8 cellular contexts compared by ENCODE assay signal in the genomic region with DNA sequence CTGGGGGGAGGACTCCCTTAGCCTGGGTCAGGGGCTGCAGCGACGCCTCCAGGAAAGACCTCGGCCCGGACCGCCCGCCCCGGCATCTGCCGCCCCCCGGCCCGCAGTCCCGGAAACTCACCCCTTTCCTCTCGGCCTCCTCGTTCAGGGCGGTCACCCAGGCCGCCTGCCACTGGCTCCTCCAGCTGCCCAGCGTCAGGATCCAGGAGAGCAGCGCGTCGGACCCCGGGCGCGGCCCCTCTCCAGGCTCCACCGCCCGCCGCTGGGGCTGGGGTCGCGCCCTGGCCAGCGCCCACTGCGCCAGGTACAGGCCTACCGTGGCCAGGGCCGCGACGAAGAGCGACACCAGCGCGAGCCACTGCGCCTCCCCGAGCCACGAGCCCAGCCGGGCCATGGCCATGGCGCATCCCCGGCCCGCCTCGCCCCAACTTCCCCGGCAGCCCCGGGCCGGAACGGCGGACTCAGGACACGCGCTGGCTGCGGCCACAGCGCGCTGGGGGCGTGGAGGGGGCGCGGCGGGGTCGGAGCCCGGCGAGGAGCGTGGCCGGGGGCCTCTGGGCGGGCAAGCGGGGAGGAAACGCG. TPM values are rescaled to one million over a fixed set of nuclear protein-coding genes. Genes with fewer than 3 reads are reported as not detected.
A peak's percentile ranks its signal among the peaks of the same experiment; 100 is the strongest.
DNase-seq lines count a peak whose midpoint lies in the region; ATAC-seq and TF ChIP-seq lines count a peak whose summit lies in the region.

No MANE protein-coding gene starts in this region.

- H3K9me3 Mint-ChIP-seq in CD8-positive, alpha-beta T cell, result no peaks in the 10 kb centered on the region
- no peaks in the 10 kb centered on the region for H3K9me3 Mint-ChIP-seq in activated B cell treated with CpG ODN at 0.5 μM for 24 hours
- H3K9me3 Mint-ChIP-seq in T-helper 2 cell treated with Interferon-gamma antibody and Interleukin-4, amounts not matched to agents 5 μg/mL and 100 μg/mL, for 36 hours, result no peaks in the 10 kb centered on the region

- H3K27ac ChIP-seq in CD8-positive, alpha-beta T cell (ENCODE audit: low read depth, low read length), result no peak overlapping the region
- peak overlapping the region; percentile 84 for H3K27ac ChIP-seq in left ventricle myocardium inferior (replicated peaks)
- peak overlapping the region; percentile 48 to 87 (median 76) for H3K27ac ChIP-seq in sigmoid colon

- CTCF ChIA-PET in CD8-positive, alpha-beta T cell (lab: Charles Lee), result interaction anchor here (1.2 kb wide), 1 partner anchor 155 kb away, joined by 4 read pairs; no protein-coding TSS in a partner anchor
- CTCF ChIA-PET in activated B cell treated with CpG ODN at 0.5 μM for 24 hours (lab: Charles Lee), result interaction anchor here (1.0 kb wide), 1 partner anchor 155 kb away, joined by 3 read pairs; no protein-coding TSS in a partner anchor

- H3K36me3 Mint-ChIP-seq in CD8-positive, alpha-beta T cell, result no peaks in the 10 kb centered on the region
- H3K36me3 Mint-ChIP-seq in activated B cell treated with CpG ODN at 0.5 μM for 24 hours (ENCODE audit: low read depth), result no peaks in the 10 kb centered on the region
- H3K36me3 Mint-ChIP-seq in T-helper 2 cell treated with Interferon-gamma antibody and Interleukin-4, amounts not matched to agents 5 μg/mL and 100 μg/mL, for 36 hours (ENCODE audit: low read depth), result no peaks in the 10 kb centered on the region

- POLR2A ChIA-PET in CD8-positive, alpha-beta T cell (lab: Charles Lee), result no interaction called here
- POLR2A ChIA-PET in activated B cell treated with CpG ODN at 0.5 μM for 24 hours (lab: Charles Lee), result interaction anchor here (0.8 kb wide), 1 partner anchor 10 kb away, joined by 3 read pairs; no protein-coding TSS in a partner anchor

- TF ChIP-seq POLR2A in sigmoid colon (IDR thresholded peaks at IDR 0.05), result no peak

- H3K9me3 ChIP-seq in CD8-positive, alpha-beta T cell (ENCODE audit: low read length), result no peaks in the 10 kb centered on the region
- no peaks in the 10 kb centered on the region for H3K9me3 ChIP-seq in left ventricle myocardium inferior (replicated peaks)
- H3K9me3 ChIP-seq in sigmoid colon, result no peaks in the 10 kb centered on the region

- intact Hi-C loops in CD8-positive, alpha-beta T cell (cut with DNase I, micrococcal nuclease), result no loop called here
- intact Hi-C loops in activated B cell treated with CpG ODN at 0.5 μM for 24 hours (cut with micrococcal nuclease), result loop anchor here (2.0 to 10.0 kb wide), 2 partner anchors 29 to 51 kb away; no protein-coding TSS in a partner anchor
- intact Hi-C loops in left ventricle myocardium inferior (cut with micrococcal nuclease), result no loop called here
- intact Hi-C loops in sigmoid colon (cut with DNase I), result loop anchor here (2.0 kb wide), 2 partner anchors 23 to 75 kb away; partner anchors contain the start of gene PRDM15

- H3K27me3 Mint-ChIP-seq in CD8-positive, alpha-beta T cell (ENCODE audit: low read depth), result peaks cover 24% of the 10 kb centered on the region
- peaks cover 17% of the 10 kb centered on the region for H3K27me3 Mint-ChIP-seq in activated B cell treated with CpG ODN at 0.5 μM for 24 hours
- peaks cover 21% of the 10 kb centered on the region for H3K27me3 Mint-ChIP-seq in T-helper 2 cell treated with Interferon-gamma antibody and Interleukin-4, amounts not matched to agents 5 μg/mL and 100 μg/mL, for 36 hours (ENCODE audit: low read depth)

- peaks cover 14% of the 10 kb centered on the region for H3K4me1 Mint-ChIP-seq in CD8-positive, alpha-beta T cell (ENCODE audit: low read depth)
- H3K4me1 Mint-ChIP-seq in activated B cell treated with CpG ODN at 0.5 μM for 24 hours, result peaks cover 21% of the 10 kb centered on the region
- H3K4me1 Mint-ChIP-seq in T-helper 2 cell treated with Interferon-gamma antibody and Interleukin-4, amounts not matched to agents 5 μg/mL and 100 μg/mL, for 36 hours (ENCODE audit: low read depth), result peaks cover 8% of the 10 kb centered on the region

- peak overlapping the region; percentile 27 for H3K4me3 ChIP-seq in CD8-positive, alpha-beta T cell (ENCODE audit: low read depth, low read length)
- H3K4me3 ChIP-seq in left ventricle myocardium inferior (peak overlapping the region; percentile 84), sigmoid colon (peak overlapping the region; percentile 54 to 96 (median 84))

- H3K27ac Mint-ChIP-seq in CD8-positive, alpha-beta T cell, result no peak overlapping the region
- no peak overlapping the region for H3K27ac Mint-ChIP-seq in activated B cell treated with CpG ODN at 0.5 μM for 24 hours
- H3K27ac Mint-ChIP-seq in T-helper 2 cell treated with Interferon-gamma antibody and Interleukin-4, amounts not matched to agents 5 μg/mL and 100 μg/mL, for 36 hours, result no peak overlapping the region

- H3K4me3 Mint-ChIP-seq in CD8-positive, alpha-beta T cell, result peak overlapping the region; percentile 67
- H3K4me3 Mint-ChIP-seq in activated B cell treated with CpG ODN at 0.5 μM for 24 hours, result peak overlapping the region; percentile 44
- no peak overlapping the region for H3K4me3 Mint-ChIP-seq in T-helper 2 cell treated with Interferon-gamma antibody and Interleukin-4, amounts not matched to agents 5 μg/mL and 100 μg/mL, for 36 hours

- DNase-seq in CD8-positive, alpha-beta T cell, result no peak
- DNase-seq in activated B cell treated with CpG ODN at 0.5 μM for 24 hours, result no peak
- DNase-seq in left ventricle myocardium inferior, result peak; percentile 36
- DNase-seq in sigmoid colon, result no peak
- no peak for DNase-seq in T-helper 2 cell treated with Interferon-gamma antibody and Interleukin-4, amounts not matched to agents 5 μg/mL and 100 μg/mL, for 36 hours (ENCODE audit: low spot score)
- no peak for DNase-seq in NCI-H1436 (lab: John Stamatoyannopoulos, UW)
- no peak for DNase-seq in SKM-1 treated with dmso at 0.1 percent for 144 hours (lab: John Stamatoyannopoulos, UW; ENCODE audit: unreplicated experiment)

- ATAC-seq in CD8-positive, alpha-beta T cell, result no peak
- ATAC-seq in GM21619 (IDR thresholded peaks at IDR 0.05; ENCODE audit: unreplicated experiment) (peak; percentile 22), activated B cell treated with CpG ODN at 0.5 μM for 24 hours (ENCODE audit: low read depth) (peak; percentile 15)

- peaks cover 8% of the 10 kb centered on the region for H3K4me1 ChIP-seq in CD8-positive, alpha-beta T cell (ENCODE audit: insufficient read depth, low read length)
- H3K4me1 ChIP-seq in left ventricle myocardium inferior (peaks cover 61% of the 10 kb centered on the region), sigmoid colon (peaks cover 0 to 61% (median 44%) of the 10 kb centered on the region in 4 donors)

- TF ChIP-seq EP300 in sigmoid colon (IDR thresholded peaks at IDR 0.05), result no peak

- WGBS in sigmoid colon, 2 donors, result 1% methylated on average over 67 of the region's 67 CpGs

- no peaks in the 10 kb centered on the region for H3K36me3 ChIP-seq in CD8-positive, alpha-beta T cell (ENCODE audit: insufficient read depth, low read length)
- H3K36me3 ChIP-seq in left ventricle myocardium inferior (no peaks in the 10 kb centered on the region), sigmoid colon (no peaks in the 10 kb centered on the region)

- no peaks in the 10 kb centered on the region for H3K27me3 ChIP-seq in CD8-positive, alpha-beta T cell (ENCODE audit: insufficient read depth, low read length)
- H3K27me3 ChIP-seq in left ventricle myocardium inferior (ENCODE audit: low read depth) (no peaks in the 10 kb centered on the region), sigmoid colon (no peaks in the 10 kb centered on the region)

- no peak for TF ChIP-seq CTCF in CD8-positive, alpha-beta T cell (IDR thresholded peaks at IDR 0.05)
- TF ChIP-seq CTCF in activated B cell treated with CpG ODN at 0.5 μM for 24 hours (IDR thresholded peaks at IDR 0.05), result no peak
- TF ChIP-seq CTCF in left ventricle myocardium inferior (IDR thresholded peaks at IDR 0.05; ENCODE audit: borderline replicate concordance), result no peak
- TF ChIP-seq CTCF in sigmoid colon (IDR thresholded peaks at IDR 0.05), result no peak

RNA-seq across cellular contexts. Expression of gene C2CD2, which starts 0.5 kb away (rescaled TPM):
- total RNA-seq in CD8-positive, alpha-beta T cell, result 1 to 10 TPM; 6.7 to 7.8 TPM
- total RNA-seq in activated B cell treated with CpG ODN at 0.5 μM for 24 hours (6.7 TPM in 2 replicates), left ventricle myocardium inferior (5.9 TPM), sigmoid colon (10 to 100 TPM; 19.0 to 45.1 (median 22.2) TPM)
- 1 to 10 TPM; 1.8 to 8.3 (median 3.7) TPM for polyA plus RNA-seq in sigmoid colon

RNA-seq across cellular contexts. Expression of gene ZBTB21, which starts 56.8 kb away (rescaled TPM):
- 100 to 1,000 TPM; 130 to 141 TPM for total RNA-seq in CD8-positive, alpha-beta T cell
- total RNA-seq in activated B cell treated with CpG ODN at 0.5 μM for 24 hours, result 24.2 and 25.4 TPM in 2 replicates
- total RNA-seq in left ventricle myocardium inferior, result 4.9 TPM
- total RNA-seq in sigmoid colon, result 10 to 100 TPM in 1 of 4 donors, 1 to 10 TPM in 3; 6.9 to 14.7 (median 7.7) TPM
- polyA plus RNA-seq in sigmoid colon, result 1 to 10 TPM; 1.8 to 2.9 (median 2.8) TPM

Comparison
In these comparisons a context has a peak if more than half of its experiments do, and no peak if none do; other contexts are left out.
1. H3K4me3 ChIP-seq: peak in every context shown above with its lines; median percentile 84 in left ventricle myocardium inferior; 84 in sigmoid colon; 27 in CD8-positive, alpha-beta T cell.
2. intact Hi-C loops: an anchor here in activated B cell treated with CpG ODN at 0.5 μM for 24 hours (2.0 to 10.0 kb wide) and sigmoid colon (2.0 kb wide); none called in CD8-positive, alpha-beta T cell and left ventricle myocardium inferior.